Comparison of ENCODE assay signal across 9 cellular contexts in genomic region chr5:116453920-116454319, GRCh38.
DNase-seq lines count a peak whose midpoint lies in the region; ATAC-seq and TF ChIP-seq lines count a peak whose summit lies in the region.
"Had no signal": no experiment of that assay in that cellular context is flagged by ENCODE, and none has a peak within 500 bp of the region (broad histone marks: within the 10 kb centered on the region; RNA-seq: fewer than 3 reads in every experiment).

No MANE protein-coding gene starts in this region.

- WGBS in GM23248 (ENCODE audit: low coverage in 1 of 2, low lambda C conversion rate in 2 of 2, missing lambda C conversion rate in 2 of 2), 2 experiments: 34 to 37% methylated on average over 6 of the region's 6 CpGs
- WGBS in prostate gland: 49% methylated on average over 6 of the region's 6 CpGs

- in situ Hi-C loops in GM23248 (cut with MboI): no loop called here

- CTCF ChIA-PET in CD4-positive, alpha-beta T cell (lab: Charles Lee): no interaction called here
- CTCF ChIA-PET in Caco-2 (lab: Charles Lee): no interaction called here

- peaks cover 18% of the 10 kb centered on the region for H3K4me1 ChIP-seq in GM23248 (ENCODE audit: insufficient read depth)
- peaks cover 14% of the 10 kb centered on the region for H3K4me1 ChIP-seq in skeletal muscle satellite cell (ENCODE audit: control insufficient read depth, insufficient read depth, low read length)
- H3K4me1 ChIP-seq in Caco-2: no peaks in the 10 kb centered on the region
- no peaks in the 10 kb centered on the region for H3K4me1 ChIP-seq in prostate gland (replicated peaks)

- no peaks in the 10 kb centered on the region for H4K20me1 ChIP-seq in GM23248 (ENCODE audit: insufficient read depth)

- peak overlapping the region; percentile 63 for H3K4me2 ChIP-seq in GM23248 (ENCODE audit: unreplicated experiment)
- H3K4me2 ChIP-seq in skeletal muscle satellite cell (ENCODE audit: low read length): peak overlapping the region; percentile 54

- H3K27me3 ChIP-seq in GM23248 (replicated peaks; ENCODE audit: insufficient read depth): peaks cover 8% of the 10 kb centered on the region
- H3K27me3 ChIP-seq in skeletal muscle satellite cell (ENCODE audit: control insufficient read depth, insufficient read depth, low read length): no peaks in the 10 kb centered on the region
- H3K27me3 ChIP-seq in CD4-positive, alpha-beta T cell (ENCODE audit: control insufficient read depth, insufficient read depth, low read length): no peaks in the 10 kb centered on the region
- no peaks in the 10 kb centered on the region for H3K27me3 ChIP-seq in Caco-2 (replicated peaks; ENCODE audit: control insufficient read depth, insufficient read depth, low read length)
- H3K27me3 ChIP-seq in prostate gland (replicated peaks; ENCODE audit: insufficient read depth): no peaks in the 10 kb centered on the region

- no peak for TF ChIP-seq POLR2A in prostate gland (IDR thresholded peaks at IDR 0.05)

- ATAC-seq in CD4-positive, alpha-beta T cell (ENCODE audit: poor library complexity): no peak
- ATAC-seq: activated CD8-positive, alpha-beta T cell treated with anti-CD3 and anti-CD28 coated beads, Interleukin-2, amount 10 ng/mL, durations not matched to agents 7 days and 5 days had no signal

- H3K9ac ChIP-seq in GM23248 (no peak overlapping the region), skeletal muscle satellite cell (ENCODE audit: low read depth, low read length) (no peak overlapping the region)

- peaks cover 19% of the 10 kb centered on the region for H3F3A ChIP-seq in GM23248 (ENCODE audit: insufficient read depth)

- no peaks in the 10 kb centered on the region for H3K9me3 ChIP-seq in GM23248 (ENCODE audit: low read depth)
- H3K9me3 ChIP-seq in skeletal muscle satellite cell (replicated peaks; ENCODE audit: low read length): no peaks in the 10 kb centered on the region
- H3K9me3 ChIP-seq in CD4-positive, alpha-beta T cell (ENCODE audit: control insufficient read depth, low read length): no peaks in the 10 kb centered on the region
- H3K9me3 ChIP-seq in Caco-2: no peaks in the 10 kb centered on the region
- no peaks in the 10 kb centered on the region for H3K9me3 ChIP-seq in prostate gland

- H3K27ac Mint-ChIP-seq in glutamatergic neuron (ENCODE audit: unreplicated experiment) (peak overlapping the region; percentile 71), Caco-2 (ENCODE audit: unreplicated experiment) (no peak overlapping the region)
- H3K27ac Mint-ChIP-seq in CD4-positive, alpha-beta T cell: no peak overlapping the region
- H3K27ac Mint-ChIP-seq: activated CD8-positive, alpha-beta T cell treated with anti-CD3 and anti-CD28 coated beads, Interleukin-2, amount 10 ng/mL, durations not matched to agents 7 days and 5 days had no signal

- H3K9me3 Mint-ChIP-seq in glutamatergic neuron (ENCODE audit: unreplicated experiment) (peaks cover 14% of the 10 kb centered on the region), Caco-2 (ENCODE audit: unreplicated experiment) (no peaks in the 10 kb centered on the region)
- H3K9me3 Mint-ChIP-seq in CD4-positive, alpha-beta T cell: no peaks in the 10 kb centered on the region

- no peaks in the 10 kb centered on the region for H3K36me3 Mint-ChIP-seq in glutamatergic neuron (ENCODE audit: unreplicated experiment)
- peaks cover 41% of the 10 kb centered on the region for H3K36me3 Mint-ChIP-seq in CD4-positive, alpha-beta T cell (ENCODE audit: low read depth)
- H3K36me3 Mint-ChIP-seq in Caco-2 (ENCODE audit: insufficient read depth, unreplicated experiment): peaks cover 6% of the 10 kb centered on the region

- no peak overlapping the region for H3K4me3 Mint-ChIP-seq in glutamatergic neuron (ENCODE audit: unreplicated experiment)
- no peak overlapping the region for H3K4me3 Mint-ChIP-seq in CD4-positive, alpha-beta T cell
- no peak overlapping the region for H3K4me3 Mint-ChIP-seq in Caco-2 (ENCODE audit: unreplicated experiment)
- H3K4me3 Mint-ChIP-seq: activated CD8-positive, alpha-beta T cell treated with anti-CD3 and anti-CD28 coated beads, Interleukin-2, amount 10 ng/mL, durations not matched to agents 7 days and 5 days had no signal

- peak overlapping the region; percentile 44; the same call in 1 of the 2 replicates for H2AFZ ChIP-seq in GM23248

- H3K79me2 ChIP-seq in GM23248 (ENCODE audit: insufficient read depth): no peaks in the 10 kb centered on the region

- H3K4me3 ChIP-seq in GM23248 (peak overlapping the region; percentile 60), skeletal muscle satellite cell (ENCODE audit: low read length) (no peak overlapping the region), Caco-2 (ENCODE audit: low read depth, low read length) (no peak overlapping the region), prostate gland (no peak overlapping the region)

- H3K27me3 Mint-ChIP-seq in glutamatergic neuron (ENCODE audit: unreplicated experiment) (no peaks in the 10 kb centered on the region), Caco-2 (ENCODE audit: insufficient read depth, unreplicated experiment) (no peaks in the 10 kb centered on the region)
- no peaks in the 10 kb centered on the region for H3K27me3 Mint-ChIP-seq in CD4-positive, alpha-beta T cell

- H3K27ac ChIP-seq in GM23248 (no peak overlapping the region), prostate gland (no peak overlapping the region)
- H3K27ac ChIP-seq in CD4-positive, alpha-beta T cell (ENCODE audit: low read depth, low read length): no peak overlapping the region

- intact Hi-C loops in CD4-positive, alpha-beta T cell (cut with DNase I, micrococcal nuclease): no loop called here
- intact Hi-C loops in Caco-2 (cut with micrococcal nuclease; ENCODE audit: unreplicated experiment) (no loop called here), prostate gland (cut with DNase I) (no loop called here)

- H3K9me2 ChIP-seq in GM23248 (ENCODE audit: insufficient read depth): no peaks in the 10 kb centered on the region

- no TSS peak for BruUV-seq in Caco-2 (replicated peaks; lab: Mats Ljungman, UMichigan)

- H3K4me1 Mint-ChIP-seq in glutamatergic neuron (ENCODE audit: low read depth, unreplicated experiment) (peaks cover 60% of the 10 kb centered on the region), Caco-2 (ENCODE audit: low read depth, unreplicated experiment) (no peaks in the 10 kb centered on the region)
- no peaks in the 10 kb centered on the region for H3K4me1 Mint-ChIP-seq in CD4-positive, alpha-beta T cell (ENCODE audit: low read depth)

- TF ChIP-seq CTCF in glutamatergic neuron (IDR thresholded peaks at IDR 0.05; ENCODE audit: partially characterized antibody, unreplicated experiment) (no peak), Caco-2 (IDR thresholded peaks at IDR 0.05; ENCODE audit: insufficient read depth in 1 of 2, low read depth in 1 of 2, low read length in 1 of 2, severe bottlenecking in 1 of 2, unreplicated experiment in 1 of 2) (no peak), prostate gland (IDR thresholded peaks at IDR 0.05) (no peak)
- no peak for TF ChIP-seq CTCF in CD4-positive, alpha-beta T cell (IDR thresholded peaks at IDR 0.05)

- POLR2A ChIA-PET in CD4-positive, alpha-beta T cell (lab: Charles Lee): no interaction called here
- POLR2A ChIA-PET in Caco-2 (lab: Charles Lee): no interaction called here

- H3K36me3 ChIP-seq in GM23248 (ENCODE audit: low read depth): no peaks in the 10 kb centered on the region
- H3K36me3 ChIP-seq in skeletal muscle satellite cell (ENCODE audit: insufficient read depth, low read length): no peaks in the 10 kb centered on the region
- peaks cover 1% of the 10 kb centered on the region; the same call in 1 of the 2 replicates for H3K36me3 ChIP-seq in Caco-2 (ENCODE audit: control insufficient read depth, insufficient read depth, low read length)
- H3K36me3 ChIP-seq in prostate gland: no peaks in the 10 kb centered on the region

- DNase-seq in GM23248: no peak
- peak; percentile 46 for DNase-seq in NCI-H748 treated with DMSO at 0.1 percent for 48 hours (lab: John Stamatoyannopoulos, UW)
- no peak for DNase-seq in glutamatergic neuron
- no peak for DNase-seq in CD4-positive, alpha-beta T cell
- DNase-seq in Caco-2: no peak
- no peak for DNase-seq in prostate gland (ENCODE audit: low spot score)
- DNase-seq: NCI-H1048 had no signal
